In genomic region chr10:49302088-49302487, GRCh38 we compare ENCODE assay signal across 33 cellular contexts. TPM values are rescaled to one million over a fixed set of nuclear protein-coding genes. Genes with fewer than 3 reads are reported as not detected.
"Had no signal": no experiment of that assay in that cellular context is flagged by ENCODE, and none has a peak within 500 bp of the region (broad histone marks: within the 10 kb centered on the region; RNA-seq: fewer than 3 reads in every experiment).

No MANE protein-coding gene starts in this region.

- DNase-seq: cortex of kidney; effector memory CD8-positive, alpha-beta T cell; erythroblast; esophagus squamous epithelium; head of caudate nucleus; hippocampal formation; left colon; mesenchymal stem cell; mucosa of descending colon; naive B cell; right lobe of liver; stimulated activated CD4-positive, alpha-beta T cell treated with anti-CD3 and anti-CD28 coated beads, Interleukin-2, amount 100 ng/mL, for 24 hours; stimulated activated CD4-positive, alpha-beta T cell treated with anti-CD3 and anti-CD28 coated beads, Interleukin-4, amount 100 ng/mL, for 24 hours; stimulated activated naive CD4-positive, alpha-beta T cell treated with Interleukin-2 at 50 U/mL for 16 hours; stomach; thyroid gland; trophoblast cell had no signal

- H3K4me1 ChIP-seq: prostate gland, right lobe of liver had no signal

- H3K27me3 ChIP-seq: right lobe of liver, thyroid gland, vagina had no signal

- ATAC-seq: effector memory CD8-positive, alpha-beta T cell; left colon; mucosa of descending colon; natural killer cell treated with Interleukin-12 subunit alpha and Interleukin-12 subunit beta and Interleukin-15 and Interleukin-18, amount 100 ng/mL, for 72 hours; right lobe of liver; stimulated activated effector memory CD8-positive, alpha-beta T cell treated with anti-CD3 and anti-CD28 coated beads, Interleukin-12 subunit alpha, Interleukin-12 subunit beta, amount 100 ng/mL, for 72 hours had no signal

- H3K4me3 ChIP-seq: esophagus squamous epithelium, mucosa of descending colon, prostate gland, right lobe of liver, stomach, thyroid gland, vagina had no signal

- H3K27ac ChIP-seq: esophagus squamous epithelium, prostate gland, right lobe of liver, stomach, thyroid gland, vagina had no signal

- H3K9me3 ChIP-seq: esophagus squamous epithelium, mucosa of descending colon, prostate gland, right lobe of liver, stomach, thyroid gland, vagina had no signal

- H3K36me3 ChIP-seq: esophagus squamous epithelium, prostate gland, right lobe of liver, stomach, thyroid gland, vagina had no signal

RNA-seq across cellular contexts. Expression of gene C10orf71, which starts 3.1 kb away (rescaled TPM):
- total RNA-seq: dermis microvascular lymphatic vessel endothelial cell; frontal cortex; glomerular endothelial cell; kidney epithelial cell; left colon; liver; lung microvascular endothelial cell; mesothelial cell of epicardium; natural killer cell treated with Interleukin-12 subunit alpha and Interleukin-12 subunit beta and Interleukin-15 and Interleukin-18, amount 100 ng/mL, for 72 hours; neural crest cell; osteoblast; renal cortical epithelial cell; subcutaneous adipose tissue; temporal lobe; thyroid gland; vagina had no signal
- polyA plus RNA-seq: stomach had no signal
